In the genomic region with DNA sequence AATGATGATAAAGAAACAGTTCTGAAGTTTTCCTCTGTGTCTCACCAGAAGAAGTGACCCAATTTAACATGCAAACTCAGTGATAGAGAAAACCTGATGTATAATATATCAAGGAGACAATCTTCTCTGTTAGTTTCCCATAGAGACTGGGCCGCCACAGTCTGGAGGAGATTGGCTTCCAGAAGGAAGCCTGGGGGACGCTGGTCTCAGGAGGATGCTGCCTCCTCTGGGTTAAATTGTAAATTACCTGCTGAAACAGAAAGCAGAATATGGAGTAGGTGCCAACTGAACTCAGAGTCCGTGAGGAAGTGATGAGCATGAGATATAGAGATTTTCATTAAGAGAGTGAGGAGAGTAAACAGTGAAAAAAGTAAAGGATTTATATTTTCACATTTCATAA, we compare ENCODE assay signal across 10 cellular contexts. TPM values are rescaled to one million over a fixed set of nuclear protein-coding genes. Genes with fewer than 3 reads are reported as not detected.
DNase-seq lines count a peak whose midpoint lies in the region; ATAC-seq and TF ChIP-seq lines count a peak whose summit lies in the region.
"Had no signal": no experiment of that assay in that cellular context is flagged by ENCODE, and none has a peak within 500 bp of the region (broad histone marks: within the 10 kb centered on the region; RNA-seq: fewer than 3 reads in every experiment).

No MANE protein-coding gene starts in this region.

- H3K4me3 ChIP-seq in LNCaP clone FGC (ENCODE audit: low read depth, low read length) (no peak overlapping the region), BE2C (ENCODE audit: low read depth, low read length) (no peak overlapping the region)

- ATAC-seq in activated CD4-positive, alpha-beta T cell treated with anti-CD3 and anti-CD28 coated beads for 36 hours, result peak; percentile 53
- peak; percentile 80 for ATAC-seq in GM21786 (IDR thresholded peaks at IDR 0.05; ENCODE audit: unreplicated experiment)

- no peak overlapping the region for H3K27ac Mint-ChIP-seq in activated CD4-positive, alpha-beta T cell treated with anti-CD3 and anti-CD28 coated beads for 36 hours
- no peak overlapping the region for H3K27ac Mint-ChIP-seq in osteocyte (ENCODE audit: unreplicated experiment)

- no peaks in the 10 kb centered on the region for H3K4me1 ChIP-seq in BE2C

- CTCF ChIA-PET in activated CD4-positive, alpha-beta T cell treated with anti-CD3 and anti-CD28 coated beads for 36 hours (lab: Charles Lee), result interaction anchor here (0.8 to 1.1 kb wide), 3 partner anchors 61 to 443 kb away, joined by 3 to 5 read pairs (median 4); no protein-coding TSS in a partner anchor

- peaks cover 7% of the 10 kb centered on the region for H3K4me1 Mint-ChIP-seq in activated CD4-positive, alpha-beta T cell treated with anti-CD3 and anti-CD28 coated beads for 36 hours
- H3K4me1 Mint-ChIP-seq in osteocyte (ENCODE audit: unreplicated experiment), result no peaks in the 10 kb centered on the region

- intact Hi-C loops in activated CD4-positive, alpha-beta T cell treated with anti-CD3 and anti-CD28 coated beads for 36 hours (cut with DNase I, micrococcal nuclease), result loop anchor here (2.0 to 10.0 kb wide), 4 partner anchors 64 to 752 kb away; no protein-coding TSS in a partner anchor

- H3K4me3 Mint-ChIP-seq in activated CD4-positive, alpha-beta T cell treated with anti-CD3 and anti-CD28 coated beads for 36 hours, result no peak overlapping the region
- no peak overlapping the region for H3K4me3 Mint-ChIP-seq in osteocyte (ENCODE audit: unreplicated experiment)
- H3K4me3 Mint-ChIP-seq: CD8-positive, alpha-beta memory T cell had no signal

- POLR2A ChIA-PET in activated CD4-positive, alpha-beta T cell treated with anti-CD3 and anti-CD28 coated beads for 36 hours (lab: Charles Lee), result no interaction called here

- peak; percentile 34 for DNase-seq in activated CD4-positive, alpha-beta T cell treated with anti-CD3 and anti-CD28 coated beads for 36 hours
- no peak for DNase-seq in activated CD4-positive, alpha-beta T cell treated with anti-CD3 and anti-CD28 coated beads for 4 hours
- peak; percentile 31 for DNase-seq in LNCaP clone FGC (ENCODE audit: low read depth)
- DNase-seq in renal cortical epithelial cell (ENCODE audit: low read depth), result peak; percentile 22
- no peak for DNase-seq in osteocyte (ENCODE audit: extremely low spot score, unreplicated experiment)
- no peak for DNase-seq in activated gamma-delta T cell treated with Interleukin-2 at 50 U/mL for 16 hours
- no peak for DNase-seq in BE2C
- DNase-seq: T1000 had no signal

- peaks cover 2% of the 10 kb centered on the region for H3K9me3 Mint-ChIP-seq in activated CD4-positive, alpha-beta T cell treated with anti-CD3 and anti-CD28 coated beads for 36 hours (ENCODE audit: low read depth)
- peaks cover 47% of the 10 kb centered on the region for H3K9me3 Mint-ChIP-seq in osteocyte (ENCODE audit: unreplicated experiment)

- TF ChIP-seq CTCF in LNCaP clone FGC (IDR thresholded peaks at IDR 0.05; ENCODE audit: control insufficient read depth, extremely low read depth, insufficient read depth) (peak; percentile 74), osteocyte (IDR thresholded peaks at IDR 0.05) (no peak), BE2C (IDR thresholded peaks at IDR 0.05; ENCODE audit: low read depth, low read length) (no peak)

- H3K9me3 ChIP-seq in BE2C, result no peaks in the 10 kb centered on the region; the same call in 1 of the 2 replicates

- H3K27me3 Mint-ChIP-seq in activated CD4-positive, alpha-beta T cell treated with anti-CD3 and anti-CD28 coated beads for 36 hours, result peaks cover 3% of the 10 kb centered on the region
- H3K27me3 Mint-ChIP-seq in osteocyte (ENCODE audit: unreplicated experiment), result no peaks in the 10 kb centered on the region

- H3K27me3 ChIP-seq in BE2C, result no peaks in the 10 kb centered on the region

- H3K36me3 ChIP-seq in BE2C, result no peaks in the 10 kb centered on the region

- H3K36me3 Mint-ChIP-seq in activated CD4-positive, alpha-beta T cell treated with anti-CD3 and anti-CD28 coated beads for 36 hours (ENCODE audit: low read depth), result peaks cover 1% of the 10 kb centered on the region
- no peaks in the 10 kb centered on the region for H3K36me3 Mint-ChIP-seq in osteocyte (ENCODE audit: unreplicated experiment)

RNA-seq across cellular contexts. Expression of gene OR14I1, which starts 15.8 kb away (rescaled TPM):
- not detected for total RNA-seq in activated CD4-positive, alpha-beta T cell treated with anti-CD3 and anti-CD28 coated beads for 36 hours
- total RNA-seq in renal cortical epithelial cell, result not detected in 2 replicates
- total RNA-seq in osteocyte, result not detected in 2 replicates
- polyA plus RNA-seq in BE2C (2012; ENCODE audit: insufficient read depth, insufficient read length, low read depth), result not detected
- total RNA-seq: CD8-positive, alpha-beta memory T cell had no signal
- polyA plus RNA-seq: CD8-positive, alpha-beta memory T cell had no signal

RNA-seq across cellular contexts. Expression of gene OR2T27, which starts 31.5 kb away (rescaled TPM):
- not detected for total RNA-seq in activated CD4-positive, alpha-beta T cell treated with anti-CD3 and anti-CD28 coated beads for 36 hours
- total RNA-seq in renal cortical epithelial cell (not detected in 2 replicates), osteocyte (not detected in 2 replicates)
- polyA plus RNA-seq in BE2C (2012; ENCODE audit: insufficient read depth, insufficient read length, low read depth), result not detected
- total RNA-seq: CD8-positive, alpha-beta memory T cell had no signal
- polyA plus RNA-seq: CD8-positive, alpha-beta memory T cell had no signal

RNA-seq across cellular contexts. Expression of gene OR2T35, which starts 41.7 kb away (rescaled TPM):
- total RNA-seq in activated CD4-positive, alpha-beta T cell treated with anti-CD3 and anti-CD28 coated beads for 36 hours, result not detected
- total RNA-seq in renal cortical epithelial cell (under 0.01 TPM in 1 of 2 replicates, not detected in the other), osteocyte (not detected in 2 replicates)
- polyA plus RNA-seq in BE2C (2012; ENCODE audit: insufficient read depth, insufficient read length, low read depth), result not detected
- total RNA-seq: CD8-positive, alpha-beta memory T cell had no signal
- polyA plus RNA-seq: CD8-positive, alpha-beta memory T cell had no signal

RNA-seq across cellular contexts. Expression of gene OR2T11, which starts 51.9 kb away (rescaled TPM):
- not detected for total RNA-seq in activated CD4-positive, alpha-beta T cell treated with anti-CD3 and anti-CD28 coated beads for 36 hours
- total RNA-seq in renal cortical epithelial cell, result 0.10 TPM in 1 of 2 replicates, not detected in the other
- not detected in 2 replicates for total RNA-seq in osteocyte
- not detected for polyA plus RNA-seq in BE2C (2012; ENCODE audit: insufficient read depth, insufficient read length, low read depth)
- total RNA-seq: CD8-positive, alpha-beta memory T cell had no signal
- polyA plus RNA-seq: CD8-positive, alpha-beta memory T cell had no signal

Comparison
In these comparisons a context has a peak if more than half of its experiments do, and no peak if none do; other contexts are left out.
1. DNase-seq: peak in activated CD4-positive, alpha-beta T cell treated with anti-CD3 and anti-CD28 coated beads for 36 hours (single experiment), LNCaP clone FGC (single experiment) and renal cortical epithelial cell (single experiment); none in activated CD4-positive, alpha-beta T cell treated with anti-CD3 and anti-CD28 coated beads for 4 hours (0 of 2), osteocyte (single experiment), activated gamma-delta T cell treated with Interleukin-2 at 50 U/mL for 16 hours (single experiment) and BE2C (single experiment).